ENCODE assay signal across 8 cellular contexts in genomic region chr12:6195665-6196535, GRCh38. TPM values are rescaled to one million over a fixed set of nuclear protein-coding genes. Genes with fewer than 3 reads are reported as not detected.
DNase-seq lines count a peak whose midpoint lies in the region; ATAC-seq and TF ChIP-seq lines count a peak whose summit lies in the region.

No MANE protein-coding gene starts in this region.

- TF ChIP-seq CTCF in CD8-positive, alpha-beta T cell (IDR thresholded peaks at IDR 0.05): peak; percentile 69
- TF ChIP-seq CTCF in mesothelial cell of epicardium (IDR thresholded peaks at IDR 0.05; ENCODE audit: unreplicated experiment): peak; percentile 96

- H3K27me3 Mint-ChIP-seq in CD8-positive, alpha-beta T cell (ENCODE audit: low read depth): no peaks in the 10 kb centered on the region
- peaks cover 37% of the 10 kb centered on the region for H3K27me3 Mint-ChIP-seq in activated CD8-positive, alpha-beta T cell treated with anti-CD3 and anti-CD28 coated beads, Interleukin-2, amount 10 ng/mL, durations not matched to agents 7 days and 5 days (ENCODE audit: low read depth)
- peaks cover 40 to 51% of the 10 kb centered on the region in 2 donors for H3K27me3 Mint-ChIP-seq in effector memory CD8-positive, alpha-beta T cell
- peaks cover 25% of the 10 kb centered on the region for H3K27me3 Mint-ChIP-seq in mesothelial cell of epicardium (ENCODE audit: low read depth)

- no peak overlapping the region for H3K4me3 ChIP-seq in CD8-positive, alpha-beta T cell (ENCODE audit: low read depth, low read length)

- CTCF ChIA-PET in CD8-positive, alpha-beta T cell (lab: Charles Lee): interaction anchor here (0.7 to 13.2 kb wide), 47 partner anchors 12 to 208 kb away, joined by 3 to 185 read pairs (median 5); no protein-coding TSS in a partner anchor
- CTCF ChIA-PET in activated CD8-positive, alpha-beta T cell treated with anti-CD3 and anti-CD28 coated beads, Interleukin-2, amount 10 ng/mL, durations not matched to agents 7 days and 5 days (lab: Charles Lee): interaction anchor here (0.7 to 1.9 kb wide), 53 partner anchors 10 to 207 kb away, joined by 3 to 64 read pairs (median 4); no protein-coding TSS in a partner anchor

- H3K27me3 ChIP-seq in CD8-positive, alpha-beta T cell (ENCODE audit: insufficient read depth, low read length): no peaks in the 10 kb centered on the region

- H3K4me3 Mint-ChIP-seq in CD8-positive, alpha-beta T cell: no peak overlapping the region
- H3K4me3 Mint-ChIP-seq in activated CD8-positive, alpha-beta T cell treated with anti-CD3 and anti-CD28 coated beads, Interleukin-2, amount 10 ng/mL, durations not matched to agents 7 days and 5 days: no peak overlapping the region
- H3K4me3 Mint-ChIP-seq in effector memory CD8-positive, alpha-beta T cell: no peak overlapping the region
- H3K4me3 Mint-ChIP-seq in mesothelial cell of epicardium: no peak overlapping the region

- H3K27ac Mint-ChIP-seq in CD8-positive, alpha-beta T cell: no peak overlapping the region
- H3K27ac Mint-ChIP-seq in activated CD8-positive, alpha-beta T cell treated with anti-CD3 and anti-CD28 coated beads, Interleukin-2, amount 10 ng/mL, durations not matched to agents 7 days and 5 days: no peak overlapping the region
- H3K27ac Mint-ChIP-seq in effector memory CD8-positive, alpha-beta T cell: no peak overlapping the region
- H3K27ac Mint-ChIP-seq in mesothelial cell of epicardium: peak overlapping the region; percentile 2

- H3K36me3 Mint-ChIP-seq in CD8-positive, alpha-beta T cell: no peaks in the 10 kb centered on the region
- H3K36me3 Mint-ChIP-seq in activated CD8-positive, alpha-beta T cell treated with anti-CD3 and anti-CD28 coated beads, Interleukin-2, amount 10 ng/mL, durations not matched to agents 7 days and 5 days (ENCODE audit: low read depth): no peaks in the 10 kb centered on the region
- H3K36me3 Mint-ChIP-seq in effector memory CD8-positive, alpha-beta T cell (ENCODE audit: insufficient read depth): no peaks in the 10 kb centered on the region
- H3K36me3 Mint-ChIP-seq in mesothelial cell of epicardium: no peaks in the 10 kb centered on the region

- peaks cover 8% of the 10 kb centered on the region for H3K4me1 ChIP-seq in CD8-positive, alpha-beta T cell (ENCODE audit: insufficient read depth, low read length)

- POLR2A ChIA-PET in CD8-positive, alpha-beta T cell (lab: Charles Lee): interaction anchor here (0.9 to 1.2 kb wide), 3 partner anchors 34 to 122 kb away, joined by 3 to 8 read pairs (median 5); no protein-coding TSS in a partner anchor
- POLR2A ChIA-PET in activated CD8-positive, alpha-beta T cell treated with anti-CD3 and anti-CD28 coated beads, Interleukin-2, amount 10 ng/mL, durations not matched to agents 7 days and 5 days (lab: Charles Lee): no interaction called here

- intact Hi-C loops in CD8-positive, alpha-beta T cell (cut with DNase I, micrococcal nuclease): loop anchor here (1.0 to 5.0 kb wide), 6 partner anchors 36 to 133 kb away; no protein-coding TSS in a partner anchor

- DNase-seq in CD8-positive, alpha-beta T cell: peak; percentile 53 to 87 (median 70)
- DNase-seq in HCEC 1CT (peak; percentile 86), NCI-H510A treated with DMSO at 0.1 percent for 48 hours (lab: John Stamatoyannopoulos, UW) (peak; percentile 60), mesothelial cell of epicardium (ENCODE audit: low spot score in 2 of 2, unreplicated experiment in 2 of 2) (peak; percentile 69 to 94)
- DNase-seq in activated CD8-positive, alpha-beta T cell treated with anti-CD3 and anti-CD28 coated beads, Interleukin-2, amount 10 ng/mL, durations not matched to agents 7 days and 5 days: peak; percentile 83
- DNase-seq in effector memory CD8-positive, alpha-beta T cell: peak; percentile 71 to 79 (median 78)
- peak; percentile 59 for DNase-seq in stimulated activated CD8-positive, alpha-beta memory T cell treated with anti-CD3 and anti-CD28 coated beads, Interleukin-15, amount 100 ng/mL, for 24 hours (ENCODE audit: low read depth)

- no peaks in the 10 kb centered on the region for H3K9me3 Mint-ChIP-seq in CD8-positive, alpha-beta T cell
- H3K9me3 Mint-ChIP-seq in activated CD8-positive, alpha-beta T cell treated with anti-CD3 and anti-CD28 coated beads, Interleukin-2, amount 10 ng/mL, durations not matched to agents 7 days and 5 days (ENCODE audit: insufficient read depth): no peaks in the 10 kb centered on the region
- H3K9me3 Mint-ChIP-seq in effector memory CD8-positive, alpha-beta T cell: no peaks in the 10 kb centered on the region
- H3K9me3 Mint-ChIP-seq in mesothelial cell of epicardium: no peaks in the 10 kb centered on the region

- H3K36me3 ChIP-seq in CD8-positive, alpha-beta T cell (ENCODE audit: insufficient read depth, low read length): no peaks in the 10 kb centered on the region

- peak; percentile 80 for ATAC-seq in CD8-positive, alpha-beta T cell
- peak; percentile 83 for ATAC-seq in activated CD8-positive, alpha-beta T cell treated with anti-CD3 and anti-CD28 coated beads, Interleukin-2, amount 10 ng/mL, durations not matched to agents 7 days and 5 days
- ATAC-seq in effector memory CD8-positive, alpha-beta T cell (replicated peaks): peak; percentile 81
- no peak for ATAC-seq in GM18861 (IDR thresholded peaks at IDR 0.05; ENCODE audit: unreplicated experiment)

- H3K9me3 ChIP-seq in CD8-positive, alpha-beta T cell (ENCODE audit: low read length): no peaks in the 10 kb centered on the region

- no peak overlapping the region for H3K27ac ChIP-seq in CD8-positive, alpha-beta T cell (ENCODE audit: low read depth, low read length)

- H3K4me1 Mint-ChIP-seq in CD8-positive, alpha-beta T cell (ENCODE audit: low read depth): peaks cover 19% of the 10 kb centered on the region
- peaks cover 10% of the 10 kb centered on the region for H3K4me1 Mint-ChIP-seq in activated CD8-positive, alpha-beta T cell treated with anti-CD3 and anti-CD28 coated beads, Interleukin-2, amount 10 ng/mL, durations not matched to agents 7 days and 5 days (ENCODE audit: low read depth)
- H3K4me1 Mint-ChIP-seq in effector memory CD8-positive, alpha-beta T cell (ENCODE audit: low read depth in 2 of 2): no peaks in the 10 kb centered on the region
- H3K4me1 Mint-ChIP-seq in mesothelial cell of epicardium: peaks cover 37% of the 10 kb centered on the region

RNA-seq across cellular contexts. Expression of gene CD9, which starts 4.3 kb away (rescaled TPM):
- total RNA-seq in CD8-positive, alpha-beta T cell: 1 to 10 TPM; 1.3 to 1.8 TPM
- total RNA-seq in activated CD8-positive, alpha-beta T cell treated with anti-CD3 and anti-CD28 coated beads, Interleukin-2, amount 10 ng/mL, durations not matched to agents 7 days and 5 days: 10 to 100 TPM; 11.6 to 11.9 TPM
- 20.0 to 22.6 TPM (median 22.3 TPM) in 3 replicates for total RNA-seq in mesothelial cell of epicardium
